ENCODE assay signal across 8 cellular contexts in genomic region chr5:160021818-160022446, GRCh38. TPM values are rescaled to one million over a fixed set of nuclear protein-coding genes. Genes with fewer than 3 reads are reported as not detected.
DNase-seq lines count a peak whose midpoint lies in the region; ATAC-seq and TF ChIP-seq lines count a peak whose summit lies in the region.

No MANE protein-coding gene starts in this region.

- peak; percentile 71 for TF ChIP-seq CTCF in cardiac fibroblast (IDR thresholded peaks at IDR 0.05; ENCODE audit: low read depth, low read length)
- TF ChIP-seq CTCF in kidney epithelial cell (IDR thresholded peaks at IDR 0.05; ENCODE audit: insufficient read depth, low read length, poor library complexity, severe bottlenecking), result peak; percentile 63

- no peaks in the 10 kb centered on the region for H3K27me3 ChIP-seq in kidney epithelial cell (ENCODE audit: control insufficient read depth, insufficient read depth, low read length)

- DNase-seq in AML-193 (lab: John Stamatoyannopoulos, UW), result peak; percentile 55 to 69
- peak; percentile 70 to 74 for DNase-seq in NCI-H2081 (lab: John Stamatoyannopoulos, UW)
- peak; percentile 23 for DNase-seq in T1000 (lab: John Stamatoyannopoulos, UW)
- DNase-seq in cardiac fibroblast (ENCODE audit: low read depth in 2 of 2), result peak; percentile 79 to 82
- peak; percentile 12 for DNase-seq in kidney epithelial cell (ENCODE audit: low read depth)
- peak; percentile 22 for DNase-seq in stimulated activated CD4-positive, alpha-beta T cell treated with anti-CD3 and anti-CD28 coated beads, Interleukin-4, amount 100 ng/mL, for 48 hours (ENCODE audit: low read depth in 2 of 2)

- no peak overlapping the region for H3K4me3 ChIP-seq in cardiac fibroblast (replicated peaks in 1 of 2; ENCODE audit: low read depth in 2 of 2, low read length in 2 of 2)
- H3K4me3 ChIP-seq in kidney epithelial cell (ENCODE audit: low read depth, low read length), result no peak overlapping the region

- ATAC-seq in GM18861 (IDR thresholded peaks at IDR 0.05; ENCODE audit: unreplicated experiment), result peak; percentile 86
- peak; percentile 83 for ATAC-seq in HG03064 (IDR thresholded peaks at IDR 0.05; ENCODE audit: low read depth, unreplicated experiment)

- H3K36me3 ChIP-seq in kidney epithelial cell (ENCODE audit: control insufficient read depth, insufficient read depth, low read length), result no peaks in the 10 kb centered on the region

RNA-seq across cellular contexts. Expression of gene TTC1, which starts 13.0 kb away (rescaled TPM):
- 62.7 and 65.4 TPM in 2 replicates for total RNA-seq in kidney epithelial cell

Comparison
In these comparisons a context has a peak if more than half of its experiments do, and no peak if none do; other contexts are left out.
1. DNase-seq: peak in every context shown above with its lines; median percentile 80 in cardiac fibroblast; 72 in NCI-H2081; 62 in AML-193; 23 in T1000; 22 in stimulated activated CD4-positive, alpha-beta T cell treated with anti-CD3 and anti-CD28 coated beads, Interleukin-4, amount 100 ng/mL, for 48 hours; 12 in kidney epithelial cell.